In genomic region chr2:23722255-23722654, GRCh38 we compare ENCODE assay signal across 22 cellular contexts.
DNase-seq lines count a peak whose midpoint lies in the region; ATAC-seq, FAIRE-seq and TF ChIP-seq lines count a peak whose summit lies in the region.
"Had no signal": no experiment of that assay in that cellular context is flagged by ENCODE, and none has a peak within 500 bp of the region (broad histone marks: within the 10 kb centered on the region; RNA-seq: fewer than 3 reads in every experiment).

No MANE protein-coding gene starts in this region.

- H3K4me2 ChIP-seq in HepG2 (ENCODE audit: low read depth, low read length) (no peak overlapping the region), GM12878 (ENCODE audit: control insufficient read depth, insufficient read depth) (no peak overlapping the region)
- H3K4me2 ChIP-seq: BLaER1 treated with 17β-estradiol and CSF1 and Interleukin-3, amounts not matched to agents 10 nM and 100 nM; GM23338 had no signal

- H3K27ac ChIP-seq in HepG2 (ENCODE audit: extremely low read length, insufficient read depth, low read length): no peak overlapping the region
- no peak overlapping the region for H3K27ac ChIP-seq in right lobe of liver
- H3K27ac ChIP-seq in GM12878 (ENCODE audit: control insufficient read depth, insufficient read depth): no peak overlapping the region
- peak overlapping the region; percentile 54 for H3K27ac ChIP-seq in epithelial cell of prostate
- H3K27ac ChIP-seq: BLaER1 treated with 17β-estradiol and CSF1 and Interleukin-3, amounts not matched to agents 10 nM and 100 nM had no signal

- POLR2A ChIA-PET in HepG2 (lab: Yijun Ruan, JAX) (no interaction called here), GM12878 (lab: Charles Lee) (no interaction called here)
- POLR2A ChIA-PET in naive thymus-derived CD8-positive, alpha-beta T cell (lab: Charles Lee): no interaction called here

- H3K4me3 ChIP-seq in HepG2 (replicated peaks in 1 of 3; ENCODE audit: insufficient read depth in 1 of 3, low read depth in 2 of 3, low read length in 3 of 3) (no peak overlapping the region), right lobe of liver (no peak overlapping the region), GM12878 (no peak overlapping the region)
- H3K4me3 ChIP-seq: BLaER1 treated with 17β-estradiol and CSF1 and Interleukin-3, amounts not matched to agents 10 nM and 100 nM; GM23338 had no signal

- intact Hi-C loops in HepG2 (cut with micrococcal nuclease; ENCODE audit: unreplicated experiment): no loop called here
- intact Hi-C loops in right lobe of liver (cut with DNase I): no loop called here
- intact Hi-C loops in GM12878 (cut with micrococcal nuclease; ENCODE audit: unreplicated experiment): no loop called here

- H3K79me2 ChIP-seq in HepG2 (ENCODE audit: insufficient read depth, low read length) (no peaks in the 10 kb centered on the region), GM12878 (ENCODE audit: control insufficient read depth, insufficient read depth, low read length) (no peaks in the 10 kb centered on the region)

- peaks cover 7 to 37% (median 31%) of the 10 kb centered on the region in 9 donors for H3K9me3 Mint-ChIP-seq in naive thymus-derived CD8-positive, alpha-beta T cell

- H3K4me1 ChIP-seq in HepG2 (ENCODE audit: insufficient read depth, low read length) (no peaks in the 10 kb centered on the region), right lobe of liver (no peaks in the 10 kb centered on the region), GM12878 (ENCODE audit: control insufficient read depth, insufficient read depth, low read length) (no peaks in the 10 kb centered on the region)

- no peak overlapping the region for H3K4me3 Mint-ChIP-seq in naive thymus-derived CD8-positive, alpha-beta T cell
- H3K4me3 Mint-ChIP-seq: CD14-positive monocyte; CD4-positive, alpha-beta T cell; CD8-positive, alpha-beta memory T cell; GM23338; H9; HFFc6 had no signal

- H3K9me3 ChIP-seq in HepG2 (ENCODE audit: low read length) (peaks cover 13% of the 10 kb centered on the region), right lobe of liver (no peaks in the 10 kb centered on the region), GM12878 (replicated peaks; ENCODE audit: control insufficient read depth, insufficient read depth, low read length) (peaks cover 5% of the 10 kb centered on the region; the same call in 2 of the 3 replicates)
- H3K9me3 ChIP-seq: BE2C had no signal

- ATAC-seq in HepG2 (no peak), right lobe of liver (no peak), GM12878 (no peak)
- no peak for ATAC-seq in naive thymus-derived CD8-positive, alpha-beta T cell
- ATAC-seq: GM23338, HCT116 had no signal

- H3K4me1 Mint-ChIP-seq in naive thymus-derived CD8-positive, alpha-beta T cell: peaks cover 0 to 7% (median 3%) of the 10 kb centered on the region in 4 donors
- H3K4me1 Mint-ChIP-seq: GM23338 had no signal

- no peak overlapping the region for H3K27ac Mint-ChIP-seq in naive thymus-derived CD8-positive, alpha-beta T cell
- H3K27ac Mint-ChIP-seq: CD14-positive monocyte; CD4-positive, alpha-beta T cell; GM23338; H9; HFFc6 had no signal

- RAD21 ChIA-PET in GM12878 (lab: Charles Lee; ENCODE audit: unreplicated experiment): no interaction called here

- FAIRE-seq in HepG2 (lab: Jason Lieb, UNC) (peak; percentile 8), GM12878 (lab: Jason Lieb, UNC) (no peak)
- FAIRE-seq: D721Med, GM12891, GM18507 had no signal

- CTCF ChIA-PET in HepG2 (lab: Yijun Ruan, JAX; ENCODE audit: low intra/inter-chr PET ratio, low total read pairs) (no interaction called here), GM12878 (lab: Yijun Ruan, JAX) (no interaction called here)

- 96% methylated on average over 3 of the region's 3 CpGs for WGBS in HepG2 (ENCODE audit: low lambda C conversion rate)
- 83% methylated on average over 3 of the region's 3 CpGs for WGBS in right lobe of liver (ENCODE audit: insufficient coverage, low coverage, low lambda C conversion rate, missing lambda C conversion rate)
- 81% methylated on average over 3 of the region's 3 CpGs for WGBS in GM12878 (ENCODE audit: insufficient coverage, insufficient replicate concordance, low lambda C conversion rate, missing lambda C conversion rate)

- H3K27me3 ChIP-seq in HepG2 (ENCODE audit: control insufficient read depth in 1 of 2, insufficient read depth in 2 of 2, low read length in 2 of 2) (no peaks in the 10 kb centered on the region), right lobe of liver (no peaks in the 10 kb centered on the region), GM12878 (replicated peaks in 1 of 2; ENCODE audit: control insufficient read depth in 2 of 2, insufficient read depth in 2 of 2, low read length in 1 of 2) (no peaks in the 10 kb centered on the region)
- H3K27me3 ChIP-seq: BE2C; BLaER1 treated with 17β-estradiol and CSF1 and Interleukin-3, amounts not matched to agents 10 nM and 100 nM had no signal

- H4K20me1 ChIP-seq in HepG2 (ENCODE audit: insufficient read depth, low read length): no peaks in the 10 kb centered on the region
- H4K20me1 ChIP-seq in GM12878 (ENCODE audit: control insufficient read depth, insufficient read depth): no peaks in the 10 kb centered on the region
- H4K20me1 ChIP-seq: BLaER1 treated with 17β-estradiol and CSF1 and Interleukin-3, amounts not matched to agents 10 nM and 100 nM had no signal

- TF ChIP-seq CTCF in HepG2 (CRISPR knock-in tag; IDR thresholded peaks at IDR 0.05) (no peak), right lobe of liver (IDR thresholded peaks at IDR 0.05) (no peak), GM12878 (IDR thresholded peaks at IDR 0.05 in 2 of 3, conservative IDR thresholded peaks at IDR 0.05 in 1 of 3; ENCODE audit: control insufficient read depth in 2 of 3, extremely low read depth in 1 of 3, insufficient read depth in 1 of 3, low read depth in 3 of 3, low read length in 3 of 3) (no peak)

- in situ Hi-C loops in HepG2 (cut with HindIII; ENCODE audit: extremely low pct_ligation_motif_present, low pct_unique_long_range_greater_than_20kb): no loop called here
- in situ Hi-C loops in GM12878 (cut with MboI): no loop called here

- DNase-seq in HepG2 (ENCODE audit: low spot score) (no peak), right lobe of liver (no peak), GM12878 (ENCODE audit: low read depth, low spot score) (no peak), epithelial cell of prostate (ENCODE audit: low read depth, low spot score) (no peak), Ammon's horn (ENCODE audit: low spot score) (no peak)
- no peak for DNase-seq in naive thymus-derived CD8-positive, alpha-beta T cell
- DNase-seq: BE2C; CD4-positive, alpha-beta T cell; CD8-positive, alpha-beta memory T cell; DMS 273 treated with DMSO at 0.1 percent for 48 hours; DMS79; EL; GDM1; H9; HFFc6 had no signal

- no TSS peak for BruUV-seq in HepG2 (replicated peaks; lab: Mats Ljungman, UMichigan)
- no TSS peak for BruUV-seq in GM12878 (replicated peaks; lab: Mats Ljungman, UMichigan)

- H3K36me3 Mint-ChIP-seq in naive thymus-derived CD8-positive, alpha-beta T cell: peaks cover 41 to 78% (median 64%) of the 10 kb centered on the region in 3 donors

- H2AFZ ChIP-seq in HepG2 (ENCODE audit: low read length) (no peak overlapping the region), GM12878 (ENCODE audit: control insufficient read depth, low read depth, low read length) (no peak overlapping the region)
- H2AFZ ChIP-seq: GM23338 had no signal

- TF ChIP-seq POLR2A in HepG2 (IDR thresholded peaks at IDR 0.05; ENCODE audit: insufficient read depth in 1 of 2, low read depth in 2 of 2, low read length in 2 of 2): no peak
- no peak for TF ChIP-seq POLR2A in right lobe of liver (IDR thresholded peaks at IDR 0.05)
- no peak for TF ChIP-seq POLR2A in GM12878 (IDR thresholded peaks at IDR 0.05; ENCODE audit: low read depth, low read length)

- H3K36me3 ChIP-seq in HepG2 (replicated peaks in 1 of 2; ENCODE audit: control insufficient read depth in 1 of 2, insufficient read depth in 2 of 2, low read length in 2 of 2): 0 out of 5 replicates have a peak, but pooled peaks cover 0 to 3% of the 10 kb centered on the region in 2 experiments
- no peaks in the 10 kb centered on the region for H3K36me3 ChIP-seq in right lobe of liver
- no peaks in the 10 kb centered on the region for H3K36me3 ChIP-seq in GM12878 (ENCODE audit: control insufficient read depth in 2 of 2, insufficient read depth in 2 of 2, low read length in 1 of 2)
- H3K36me3 ChIP-seq: BE2C had no signal

- H3K27me3 Mint-ChIP-seq in naive thymus-derived CD8-positive, alpha-beta T cell: no peaks in the 10 kb centered on the region
- H3K27me3 Mint-ChIP-seq: CD4-positive, alpha-beta T cell; CD8-positive, alpha-beta memory T cell had no signal

- TF ChIP-seq RAD21 in HepG2 (CRISPR knock-in tag; IDR thresholded peaks at IDR 0.05): no peak
- TF ChIP-seq RAD21 in GM12878 (IDR thresholded peaks at IDR 0.05; ENCODE audit: insufficient read depth, low read depth, low read length): no peak

- SMC1A ChIA-PET in GM12878 (lab: Charles Lee; ENCODE audit: uncharacterized antibody, unreplicated experiment): interaction anchor here (0.6 kb wide), 1 partner anchor 27 kb away, joined by 3 read pairs; no protein-coding TSS in a partner anchor

- TF ChIP-seq EP300 in HepG2 (IDR thresholded peaks at IDR 0.05; ENCODE audit: low read depth in 2 of 2, low read length in 2 of 2) (no peak), HepG2 (CRISPR knock-in tag; IDR thresholded peaks at IDR 0.05; ENCODE audit: borderline replicate concordance) (no peak), GM12878 (IDR thresholded peaks at IDR 0.05; ENCODE audit: borderline replicate concordance in 1 of 2, control insufficient read depth in 1 of 2, low read depth in 2 of 2, low read length in 2 of 2) (no peak)

- no peak overlapping the region for H3K9ac ChIP-seq in HepG2 (ENCODE audit: insufficient read depth, low read depth, low read length)
- H3K9ac ChIP-seq in GM12878 (ENCODE audit: control insufficient read depth, insufficient read depth, low read length): no peak overlapping the region
- H3K9ac ChIP-seq: BLaER1 treated with 17β-estradiol and CSF1 and Interleukin-3, amounts not matched to agents 10 nM and 100 nM had no signal

TF ChIP-seq in HepG2, 621 proteins besides CTCF, POLR2A, EP300 and RAD21:
- TF ChIP-seq MTA3 (CRISPR knock-in tag; IDR thresholded peaks at IDR 0.05) (no peak), ZNF160 (CRISPR knock-in tag; IDR thresholded peaks at IDR 0.05) (peak; percentile 100)

TF ChIP-seq in GM12878, 131 proteins besides CTCF, POLR2A, EP300 and RAD21:
- peak; percentile 68; the same call in 1 of the 2 replicates for TF ChIP-seq CBX5 (IDR thresholded peaks at IDR 0.05; ENCODE audit: low read depth)
- no peak for TF ChIP-seq ZNF274 (IDR thresholded peaks at IDR 0.05; ENCODE audit: insufficient read depth, insufficient read length)

Comparison
In these comparisons a context has a peak if more than half of its experiments do, and no peak if none do; other contexts are left out.
1. Of the 75 proteins assayed by ChIP-seq in both HepG2 and GM12878: peak only in HepG2: none; only in GM12878: CBX5; in both: none; in neither: 74.